8 cellular contexts compared by ENCODE assay signal in the genomic region with DNA sequence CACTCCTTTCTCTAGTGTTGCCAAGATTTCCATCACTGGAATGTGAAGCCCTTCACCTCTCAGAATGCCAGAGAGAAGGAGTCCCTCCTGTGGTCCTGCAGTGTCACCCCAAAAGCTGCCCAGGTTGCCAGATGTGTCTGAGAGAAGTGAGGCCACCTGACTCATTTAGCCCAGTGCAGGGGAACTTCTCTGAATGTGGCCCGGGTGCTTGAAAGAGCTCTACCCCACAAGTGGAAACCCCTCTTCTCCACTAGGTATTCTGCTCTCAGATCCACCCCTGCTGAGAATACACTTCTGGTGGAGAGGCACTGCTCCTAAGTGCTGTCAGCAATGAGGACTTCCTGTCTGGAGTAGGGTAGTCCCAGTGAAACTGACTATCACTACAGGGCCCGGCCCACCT.
DNase-seq lines count a peak whose midpoint lies in the region; ATAC-seq and TF ChIP-seq lines count a peak whose summit lies in the region.
"Not testable (repeated sequence)": the region's sequence is repeated elsewhere in the genome, so short reads cannot be mapped to it uniquely, and the experiment has no call there.

No MANE protein-coding gene starts in this region.

- H2AFZ ChIP-seq in DND-41 (ENCODE audit: low read depth, low read length): not testable (repeated sequence)

- H3K9ac ChIP-seq in DND-41 (ENCODE audit: low read depth, low read length): not testable (repeated sequence)

- not testable (repeated sequence) for H3K27ac Mint-ChIP-seq in T-helper 17 cell; activated CD4-positive, alpha-beta T cell treated with anti-CD3 and anti-CD28 coated beads for 36 hours; activated CD8-positive, alpha-beta memory T cell treated with anti-CD3 and anti-CD28 coated beads, Interleukin-2, amount 10 ng/mL, durations not matched to agents 7 days and 5 days; activated naive CD4-positive, alpha-beta T cell treated with anti-CD3 and anti-CD28 coated beads, Interleukin-2, amount 50 U/mL, for 72 hours; central memory CD8-positive, alpha-beta T cell (ENCODE audit: low read depth); stimulated activated memory B cell treated with anti-CD40 and anti-IgM and Interleukin-4, amounts not matched to agents 10 μg/mL and 1 μg/mL and 100 μg/mL, for 72 hours; stimulated activated naive CD8-positive, alpha-beta T cell treated with anti-CD3 and anti-CD28 coated beads, Interleukin-15, amount 100 ng/mL, for 72 hours

- peak; percentile 58; the same call in 2 of the 3 replicates for ATAC-seq in DND-41 (ENCODE audit: insufficient read depth, low read depth)
- ATAC-seq in T-helper 17 cell: peak; percentile 27
- ATAC-seq in activated CD4-positive, alpha-beta T cell treated with anti-CD3 and anti-CD28 coated beads for 36 hours: peak; percentile 28
- ATAC-seq in activated CD8-positive, alpha-beta memory T cell treated with anti-CD3 and anti-CD28 coated beads, Interleukin-2, amount 10 ng/mL, durations not matched to agents 7 days and 5 days: peak; percentile 27
- ATAC-seq in activated naive CD4-positive, alpha-beta T cell treated with anti-CD3 and anti-CD28 coated beads, Interleukin-2, amount 50 U/mL, for 72 hours: peak; percentile 21 to 23
- peak; percentile 40 for ATAC-seq in central memory CD8-positive, alpha-beta T cell (replicated peaks; ENCODE audit: extremely low read depth, poor library complexity, severe bottlenecking)
- peak; percentile 75 for ATAC-seq in stimulated activated memory B cell treated with anti-CD40 and anti-IgM and Interleukin-4, amounts not matched to agents 10 μg/mL and 1 μg/mL and 100 μg/mL, for 72 hours
- peak; percentile 87 for ATAC-seq in stimulated activated naive CD8-positive, alpha-beta T cell treated with anti-CD3 and anti-CD28 coated beads, Interleukin-15, amount 100 ng/mL, for 72 hours

- H3K27me3 Mint-ChIP-seq in T-helper 17 cell; activated CD4-positive, alpha-beta T cell treated with anti-CD3 and anti-CD28 coated beads for 36 hours; activated CD8-positive, alpha-beta memory T cell treated with anti-CD3 and anti-CD28 coated beads, Interleukin-2, amount 10 ng/mL, durations not matched to agents 7 days and 5 days; central memory CD8-positive, alpha-beta T cell; stimulated activated memory B cell treated with anti-CD40 and anti-IgM and Interleukin-4, amounts not matched to agents 10 μg/mL and 1 μg/mL and 100 μg/mL, for 72 hours; stimulated activated naive CD8-positive, alpha-beta T cell treated with anti-CD3 and anti-CD28 coated beads, Interleukin-15, amount 100 ng/mL, for 72 hours: not testable (repeated sequence)

- not testable (repeated sequence) for H3K4me1 ChIP-seq in DND-41 (ENCODE audit: insufficient read depth, low read length)

- not testable (repeated sequence) for H4K20me1 ChIP-seq in DND-41 (ENCODE audit: insufficient read depth, low read length)

- CTCF ChIA-PET in activated CD4-positive, alpha-beta T cell treated with anti-CD3 and anti-CD28 coated beads for 36 hours (lab: Charles Lee); activated CD8-positive, alpha-beta memory T cell treated with anti-CD3 and anti-CD28 coated beads, Interleukin-2, amount 10 ng/mL, durations not matched to agents 7 days and 5 days (lab: Charles Lee): not testable (repeated sequence)

- H3K9me3 ChIP-seq in DND-41 (ENCODE audit: insufficient read depth, low read length, severe bottlenecking); T-helper 17 cell (ENCODE audit: control insufficient read depth, low read length, poor library complexity, severe bottlenecking): not testable (repeated sequence)

- H3K36me3 ChIP-seq in DND-41 (ENCODE audit: insufficient read depth, low read length): not testable (repeated sequence)

- not testable (repeated sequence) for DNase-seq in DND-41; T-helper 17 cell; activated CD4-positive, alpha-beta T cell treated with anti-CD3 and anti-CD28 coated beads for 36 hours; activated CD8-positive, alpha-beta memory T cell treated with anti-CD3 and anti-CD28 coated beads, Interleukin-2, amount 10 ng/mL, durations not matched to agents 7 days and 5 days; activated naive CD4-positive, alpha-beta T cell treated with anti-CD3 and anti-CD28 coated beads, Interleukin-2, amount 50 U/mL, for 72 hours (ENCODE audit: low spot score in 2 of 2); central memory CD8-positive, alpha-beta T cell (ENCODE audit: low spot score in 2 of 2); stimulated activated naive CD8-positive, alpha-beta T cell treated with anti-CD3 and anti-CD28 coated beads, Interleukin-15, amount 100 ng/mL, for 72 hours

- intact Hi-C loops in activated CD4-positive, alpha-beta T cell treated with anti-CD3 and anti-CD28 coated beads for 36 hours (cut with DNase I, micrococcal nuclease): not testable (repeated sequence)

- H3K79me2 ChIP-seq in DND-41 (ENCODE audit: insufficient read depth, low read length): not testable (repeated sequence)

- H3K27ac ChIP-seq in DND-41 (ENCODE audit: low read length): not testable (repeated sequence)

- not testable (repeated sequence) for H3K4me3 Mint-ChIP-seq in T-helper 17 cell; activated CD4-positive, alpha-beta T cell treated with anti-CD3 and anti-CD28 coated beads for 36 hours; activated CD8-positive, alpha-beta memory T cell treated with anti-CD3 and anti-CD28 coated beads, Interleukin-2, amount 10 ng/mL, durations not matched to agents 7 days and 5 days; central memory CD8-positive, alpha-beta T cell; stimulated activated memory B cell treated with anti-CD40 and anti-IgM and Interleukin-4, amounts not matched to agents 10 μg/mL and 1 μg/mL and 100 μg/mL, for 72 hours; stimulated activated naive CD8-positive, alpha-beta T cell treated with anti-CD3 and anti-CD28 coated beads, Interleukin-15, amount 100 ng/mL, for 72 hours

- not testable (repeated sequence) for H3K4me3 ChIP-seq in DND-41 (ENCODE audit: low read depth in 1 of 2, low read length in 2 of 2)

- not testable (repeated sequence) for H3K9me3 Mint-ChIP-seq in activated CD4-positive, alpha-beta T cell treated with anti-CD3 and anti-CD28 coated beads for 36 hours (ENCODE audit: low read depth); activated CD8-positive, alpha-beta memory T cell treated with anti-CD3 and anti-CD28 coated beads, Interleukin-2, amount 10 ng/mL, durations not matched to agents 7 days and 5 days (ENCODE audit: low read depth); activated naive CD4-positive, alpha-beta T cell treated with anti-CD3 and anti-CD28 coated beads, Interleukin-2, amount 50 U/mL, for 72 hours; central memory CD8-positive, alpha-beta T cell; stimulated activated memory B cell treated with anti-CD40 and anti-IgM and Interleukin-4, amounts not matched to agents 10 μg/mL and 1 μg/mL and 100 μg/mL, for 72 hours; stimulated activated naive CD8-positive, alpha-beta T cell treated with anti-CD3 and anti-CD28 coated beads, Interleukin-15, amount 100 ng/mL, for 72 hours

- not testable (repeated sequence) for H3K4me1 Mint-ChIP-seq in T-helper 17 cell; activated CD4-positive, alpha-beta T cell treated with anti-CD3 and anti-CD28 coated beads for 36 hours; activated CD8-positive, alpha-beta memory T cell treated with anti-CD3 and anti-CD28 coated beads, Interleukin-2, amount 10 ng/mL, durations not matched to agents 7 days and 5 days; central memory CD8-positive, alpha-beta T cell; stimulated activated memory B cell treated with anti-CD40 and anti-IgM and Interleukin-4, amounts not matched to agents 10 μg/mL and 1 μg/mL and 100 μg/mL, for 72 hours; stimulated activated naive CD8-positive, alpha-beta T cell treated with anti-CD3 and anti-CD28 coated beads, Interleukin-15, amount 100 ng/mL, for 72 hours

- H3K36me3 Mint-ChIP-seq in T-helper 17 cell (ENCODE audit: low read depth); activated CD4-positive, alpha-beta T cell treated with anti-CD3 and anti-CD28 coated beads for 36 hours (ENCODE audit: low read depth); activated CD8-positive, alpha-beta memory T cell treated with anti-CD3 and anti-CD28 coated beads, Interleukin-2, amount 10 ng/mL, durations not matched to agents 7 days and 5 days; activated naive CD4-positive, alpha-beta T cell treated with anti-CD3 and anti-CD28 coated beads, Interleukin-2, amount 50 U/mL, for 72 hours; central memory CD8-positive, alpha-beta T cell (ENCODE audit: insufficient read depth); stimulated activated memory B cell treated with anti-CD40 and anti-IgM and Interleukin-4, amounts not matched to agents 10 μg/mL and 1 μg/mL and 100 μg/mL, for 72 hours: not testable (repeated sequence)

- POLR2A ChIA-PET in activated CD4-positive, alpha-beta T cell treated with anti-CD3 and anti-CD28 coated beads for 36 hours (lab: Charles Lee): not testable (repeated sequence)

- not testable (repeated sequence) for H3K27me3 ChIP-seq in DND-41 (ENCODE audit: insufficient read depth, low read length, poor library complexity)

- not testable (repeated sequence) for TF ChIP-seq CTCF in DND-41 (IDR thresholded peaks at IDR 0.05; ENCODE audit: borderline replicate concordance, extremely low read depth, low read length, poor library complexity, severe bottlenecking)

- H3K4me2 ChIP-seq in DND-41 (ENCODE audit: insufficient read depth, low read length): not testable (repeated sequence)

Comparison
In these comparisons a context has a peak if more than half of its experiments do, and no peak if none do; other contexts are left out.
1. ATAC-seq: peak in every context shown above with its lines; median percentile 87 in stimulated activated naive CD8-positive, alpha-beta T cell treated with anti-CD3 and anti-CD28 coated beads, Interleukin-15, amount 100 ng/mL, for 72 hours; 75 in stimulated activated memory B cell treated with anti-CD40 and anti-IgM and Interleukin-4, amounts not matched to agents 10 μg/mL and 1 μg/mL and 100 μg/mL, for 72 hours; 58 in DND-41; 40 in central memory CD8-positive, alpha-beta T cell; 28 in activated CD4-positive, alpha-beta T cell treated with anti-CD3 and anti-CD28 coated beads for 36 hours; 27 in T-helper 17 cell; 27 in activated CD8-positive, alpha-beta memory T cell treated with anti-CD3 and anti-CD28 coated beads, Interleukin-2, amount 10 ng/mL, durations not matched to agents 7 days and 5 days; 22 in activated naive CD4-positive, alpha-beta T cell treated with anti-CD3 and anti-CD28 coated beads, Interleukin-2, amount 50 U/mL, for 72 hours.